Comparison of ENCODE assay signal across 1 cellular context in genomic region chr20:17960927-17961599, GRCh38.
TF ChIP-seq lines count a peak whose summit lies in the region.

No MANE protein-coding gene starts in this region.

TF ChIP-seq in HepG2, 621 proteins besides CTCF, POLR2A, EP300 and RAD21 (continued from another document and continues in another):
- TF ChIP-seq RERE (CRISPR knock-in tag; IDR thresholded peaks at IDR 0.05; ENCODE audit: low read depth), result 0 out of 2 replicates have a peak, but pooled peaks have one; percentile 60
- TF ChIP-seq ZNF570 (CRISPR knock-in tag; IDR thresholded peaks at IDR 0.05; ENCODE audit: borderline replicate concordance), result no peak
- no peak for TF ChIP-seq DDIT3 (CRISPR knock-in tag; IDR thresholded peaks at IDR 0.05)
- TF ChIP-seq PAX8 (CRISPR knock-in tag; IDR thresholded peaks at IDR 0.05; ENCODE audit: borderline replicate concordance), result no peak
- TF ChIP-seq KLF9 (CRISPR knock-in tag; IDR thresholded peaks at IDR 0.05; ENCODE audit: low read depth), result 0 out of 2 replicates have a peak, but pooled peaks have one; percentile 57
- no peak for TF ChIP-seq ZHX1 (CRISPR knock-in tag; IDR thresholded peaks at IDR 0.05; ENCODE audit: low read depth)
- TF ChIP-seq KLF16 (CRISPR knock-in tag; IDR thresholded peaks at IDR 0.05), result peak in 1 of 2 experiments; percentile 24; a peak in 1 of 4 replicates
- TF ChIP-seq ZNF773 (CRISPR knock-in tag; IDR thresholded peaks at IDR 0.05; ENCODE audit: borderline replicate concordance), result no peak
- peak; percentile 63; the same call in 1 of the 2 replicates for TF ChIP-seq KDM3A (CRISPR knock-in tag; IDR thresholded peaks at IDR 0.05; ENCODE audit: low read depth)
- no peak for TF ChIP-seq ZNF280D (CRISPR knock-in tag; IDR thresholded peaks at IDR 0.05)
- TF ChIP-seq ZNF260 (CRISPR knock-in tag; IDR thresholded peaks at IDR 0.05; ENCODE audit: borderline replicate concordance, low read depth), result no peak
- TF ChIP-seq ZNF615 (CRISPR knock-in tag; IDR thresholded peaks at IDR 0.05; ENCODE audit: borderline replicate concordance), result no peak
- peak; percentile 41; the same call in 1 of the 2 replicates for TF ChIP-seq NFYB (CRISPR knock-in tag; IDR thresholded peaks at IDR 0.05)
- TF ChIP-seq ZNF543 (CRISPR knock-in tag; IDR thresholded peaks at IDR 0.05), result no peak
- TF ChIP-seq ZNF562 (CRISPR knock-in tag; IDR thresholded peaks at IDR 0.05; ENCODE audit: borderline replicate concordance), result no peak
- peak; percentile 51; the same call in 1 of the 2 replicates for TF ChIP-seq E2F1 (CRISPR knock-in tag; IDR thresholded peaks at IDR 0.05)
- peak; percentile 79 to 80 for TF ChIP-seq NR2F1 (CRISPR knock-in tag; IDR thresholded peaks at IDR 0.05)
- TF ChIP-seq TCF7 (IDR thresholded peaks at IDR 0.05; ENCODE audit: low read depth), result peak; percentile 84
- no peak for TF ChIP-seq CHD2 (IDR thresholded peaks at IDR 0.05; ENCODE audit: low read depth, low read length)
- no peak for TF ChIP-seq MNT (IDR thresholded peaks at IDR 0.05)
- TF ChIP-seq ZBTB26 (CRISPR knock-in tag; IDR thresholded peaks at IDR 0.05; ENCODE audit: borderline replicate concordance), result 0 out of 2 replicates have a peak, but pooled peaks have one; percentile 60
- TF ChIP-seq IRX3 (CRISPR knock-in tag; IDR thresholded peaks at IDR 0.05; ENCODE audit: borderline replicate concordance, low read depth), result no peak
- TF ChIP-seq ATF1 (CRISPR knock-in tag; IDR thresholded peaks at IDR 0.05), result no peak
- TF ChIP-seq NCOR1 (IDR thresholded peaks at IDR 0.05; ENCODE audit: borderline replicate concordance, low read length), result no peak; the same call in 1 of the 2 replicates
- TF ChIP-seq CBFB (CRISPR knock-in tag; IDR thresholded peaks at IDR 0.05), result no peak
- TF ChIP-seq DZIP1 (CRISPR knock-in tag; IDR thresholded peaks at IDR 0.05), result no peak
- no peak for TF ChIP-seq ZFAT (CRISPR knock-in tag; conservative IDR thresholded peaks at IDR 0.05)
- TF ChIP-seq YEATS2 (CRISPR knock-in tag; IDR thresholded peaks at IDR 0.05; ENCODE audit: borderline replicate concordance), result peak; percentile 37; the same call in 1 of the 2 replicates
- no peak for TF ChIP-seq ZNF572 (CRISPR knock-in tag; IDR thresholded peaks at IDR 0.05)
- no peak for TF ChIP-seq ZNF17 (CRISPR knock-in tag; IDR thresholded peaks at IDR 0.05)
- TF ChIP-seq NFYC (CRISPR knock-in tag; IDR thresholded peaks at IDR 0.05), result 0 out of 2 replicates have a peak, but pooled peaks have one; percentile 20
- no peak for TF ChIP-seq ZNF224 (CRISPR knock-in tag; IDR thresholded peaks at IDR 0.05)
- no peak for TF ChIP-seq RARG (CRISPR knock-in tag; IDR thresholded peaks at IDR 0.05; ENCODE audit: low read depth)
- TF ChIP-seq MAF1 (CRISPR knock-in tag; IDR thresholded peaks at IDR 0.05; ENCODE audit: borderline replicate concordance), result no peak
- no peak for TF ChIP-seq ZNF839 (CRISPR knock-in tag; IDR thresholded peaks at IDR 0.05; ENCODE audit: borderline replicate concordance)
- peak; percentile 87 for TF ChIP-seq TARDBP (CRISPR knock-in tag; IDR thresholded peaks at IDR 0.05)
- TF ChIP-seq ZBTB44 (CRISPR knock-in tag; IDR thresholded peaks at IDR 0.05), result no peak
- TF ChIP-seq GFI1 (CRISPR knock-in tag; IDR thresholded peaks at IDR 0.05; ENCODE audit: borderline replicate concordance), result no peak; the same call in 1 of the 2 replicates
- peak; percentile 70 for TF ChIP-seq YY1 (IDR thresholded peaks at IDR 0.05; ENCODE audit: insufficient read depth, insufficient replicate concordance, low read depth, low read length)
- TF ChIP-seq GTF2F1 (IDR thresholded peaks at IDR 0.05; ENCODE audit: low read length), result no peak
- TF ChIP-seq ZSCAN12 (CRISPR knock-in tag; IDR thresholded peaks at IDR 0.05), result peak; percentile 89; the same call in 1 of the 2 replicates
- TF ChIP-seq CCDC6 (CRISPR knock-in tag; IDR thresholded peaks at IDR 0.05), result peak; percentile 74; the same call in 1 of the 2 replicates
